In genomic region chr21:36125513-36126121, GRCh38 we compare ENCODE assay signal across 8 cellular contexts. TPM values are rescaled to one million over a fixed set of nuclear protein-coding genes. Genes with fewer than 3 reads are reported as not detected.
DNase-seq lines count a peak whose midpoint lies in the region; ATAC-seq and TF ChIP-seq lines count a peak whose summit lies in the region.

No MANE protein-coding gene starts in this region.

- H3K27me3 Mint-ChIP-seq in CD14-positive monocyte (ENCODE audit: low read depth in 3 of 3) (peaks cover 4 to 9% (median 8%) of the 10 kb centered on the region in 3 donors), nephron progenitor cell (ENCODE audit: low read depth, poor library complexity) (peaks cover 20% of the 10 kb centered on the region)
- H3K27me3 Mint-ChIP-seq in activated CD8-positive, alpha-beta memory T cell treated with anti-CD3 and anti-CD28 coated beads, Interleukin-2, amount 10 ng/mL, durations not matched to agents 7 days and 5 days = peaks cover 5% of the 10 kb centered on the region

- H3K27ac Mint-ChIP-seq in CD14-positive monocyte = peak overlapping the region in 1 of 7 donors; percentile 11
- H3K27ac Mint-ChIP-seq in activated CD8-positive, alpha-beta memory T cell treated with anti-CD3 and anti-CD28 coated beads, Interleukin-2, amount 10 ng/mL, durations not matched to agents 7 days and 5 days = no peak overlapping the region
- H3K27ac Mint-ChIP-seq in nephron progenitor cell = no peak overlapping the region

- TF ChIP-seq CTCF in CD14-positive monocyte (IDR thresholded peaks at IDR 0.05) = peak; percentile 84
- peak; percentile 95 for TF ChIP-seq CTCF in nephron progenitor cell (IDR thresholded peaks at IDR 0.05)

- DNase-seq in CD14-positive monocyte (ENCODE audit: low spot score) (no peak), HCEC 1CT (peak; percentile 46), NCI-H748 treated with DMSO at 0.1 percent for 48 hours (lab: John Stamatoyannopoulos, UW) (peak; percentile 41), nephron progenitor cell (peak; percentile 63), KG1 (lab: John Stamatoyannopoulos, UW) (no peak)
- DNase-seq in activated CD8-positive, alpha-beta memory T cell treated with anti-CD3 and anti-CD28 coated beads, Interleukin-2, amount 10 ng/mL, durations not matched to agents 7 days and 5 days = peak; percentile 76

- intact Hi-C loops in CD14-positive monocyte (cut with micrococcal nuclease) = loop anchor here in 1 of 2 donors (5.0 kb wide), 1 partner anchor 87 kb away; no protein-coding TSS in a partner anchor

- H3K4me3 Mint-ChIP-seq in CD14-positive monocyte (no peak overlapping the region), nephron progenitor cell (no peak overlapping the region)
- no peak overlapping the region for H3K4me3 Mint-ChIP-seq in activated CD8-positive, alpha-beta memory T cell treated with anti-CD3 and anti-CD28 coated beads, Interleukin-2, amount 10 ng/mL, durations not matched to agents 7 days and 5 days

- CTCF ChIA-PET in activated CD8-positive, alpha-beta memory T cell treated with anti-CD3 and anti-CD28 coated beads, Interleukin-2, amount 10 ng/mL, durations not matched to agents 7 days and 5 days (lab: Charles Lee) = interaction anchor here (0.8 to 2.6 kb wide), 11 partner anchors 8 to 90 kb away, joined by 3 to 8 read pairs (median 5); no protein-coding TSS in a partner anchor

- peaks cover 0 to 2% (median 0%) of the 10 kb centered on the region in 7 donors for H3K9me3 Mint-ChIP-seq in CD14-positive monocyte
- no peaks in the 10 kb centered on the region for H3K9me3 Mint-ChIP-seq in activated CD8-positive, alpha-beta memory T cell treated with anti-CD3 and anti-CD28 coated beads, Interleukin-2, amount 10 ng/mL, durations not matched to agents 7 days and 5 days (ENCODE audit: low read depth)
- no peaks in the 10 kb centered on the region for H3K9me3 Mint-ChIP-seq in nephron progenitor cell

- H3K4me1 Mint-ChIP-seq in CD14-positive monocyte = peaks cover 11% of the 10 kb centered on the region
- H3K4me1 Mint-ChIP-seq in activated CD8-positive, alpha-beta memory T cell treated with anti-CD3 and anti-CD28 coated beads, Interleukin-2, amount 10 ng/mL, durations not matched to agents 7 days and 5 days = peaks cover 17% of the 10 kb centered on the region
- H3K4me1 Mint-ChIP-seq in nephron progenitor cell = peaks cover 13% of the 10 kb centered on the region

- ATAC-seq in activated CD8-positive, alpha-beta memory T cell treated with anti-CD3 and anti-CD28 coated beads, Interleukin-2, amount 10 ng/mL, durations not matched to agents 7 days and 5 days = no peak
- ATAC-seq in esophagus mucosa = peak; percentile 50
- ATAC-seq in HG03457 (IDR thresholded peaks at IDR 0.05; ENCODE audit: unreplicated experiment) = no peak

- H3K36me3 Mint-ChIP-seq in CD14-positive monocyte (no peaks in the 10 kb centered on the region), nephron progenitor cell (ENCODE audit: low read depth) (no peaks in the 10 kb centered on the region)
- no peaks in the 10 kb centered on the region for H3K36me3 Mint-ChIP-seq in activated CD8-positive, alpha-beta memory T cell treated with anti-CD3 and anti-CD28 coated beads, Interleukin-2, amount 10 ng/mL, durations not matched to agents 7 days and 5 days

RNA-seq across cellular contexts. Expression of gene CBR3, which starts 9.3 kb away (rescaled TPM):
- under 1 TPM; 0.32 to 0.40 TPM for polyA plus RNA-seq in CD14-positive monocyte
- 10 to 100 TPM; 16.1 to 18.6 TPM for total RNA-seq in activated CD8-positive, alpha-beta memory T cell treated with anti-CD3 and anti-CD28 coated beads, Interleukin-2, amount 10 ng/mL, durations not matched to agents 7 days and 5 days
- total RNA-seq in esophagus mucosa = 33.7 TPM

RNA-seq across cellular contexts. Expression of gene DOP1B, which starts 31.0 kb away (rescaled TPM):
- 10 to 100 TPM in 1 of 2 donors, 1 to 10 TPM in 1; 6.0 to 11.0 TPM for polyA plus RNA-seq in CD14-positive monocyte
- 10 to 100 TPM; 20.2 to 25.5 TPM for total RNA-seq in activated CD8-positive, alpha-beta memory T cell treated with anti-CD3 and anti-CD28 coated beads, Interleukin-2, amount 10 ng/mL, durations not matched to agents 7 days and 5 days
- 23.8 TPM for total RNA-seq in esophagus mucosa

RNA-seq across cellular contexts. Expression of gene CBR1, which starts 55.8 kb away (rescaled TPM):
- 100 to 1,000 TPM; 100 to 114 TPM for polyA plus RNA-seq in CD14-positive monocyte
- 10 to 100 TPM; 47.8 to 52.3 TPM for total RNA-seq in activated CD8-positive, alpha-beta memory T cell treated with anti-CD3 and anti-CD28 coated beads, Interleukin-2, amount 10 ng/mL, durations not matched to agents 7 days and 5 days
- 131 TPM for total RNA-seq in esophagus mucosa

Comparison
In these comparisons a context has a peak if more than half of its experiments do, and no peak if none do; other contexts are left out.
1. DNase-seq: peak in HCEC 1CT (single experiment), NCI-H748 treated with DMSO at 0.1 percent for 48 hours (single experiment), activated CD8-positive, alpha-beta memory T cell treated with anti-CD3 and anti-CD28 coated beads, Interleukin-2, amount 10 ng/mL, durations not matched to agents 7 days and 5 days (single experiment) and nephron progenitor cell (single experiment); none in CD14-positive monocyte (single experiment) and KG1 (single experiment).